10 cellular contexts compared by ENCODE assay signal in genomic region chr11:90476442-90477007, GRCh38.
DNase-seq lines count a peak whose midpoint lies in the region; ATAC-seq, FAIRE-seq and TF ChIP-seq lines count a peak whose summit lies in the region.
"Had no signal": no experiment of that assay in that cellular context is flagged by ENCODE, and none has a peak within 500 bp of the region (broad histone marks: within the 10 kb centered on the region; RNA-seq: fewer than 3 reads in every experiment).

No MANE protein-coding gene starts in this region.

- TF ChIP-seq CTCF in astrocyte of the cerebellum (IDR thresholded peaks at IDR 0.05; ENCODE audit: low read depth, low read length, missing control alignments) (peak; percentile 55), right lobe of liver (IDR thresholded peaks at IDR 0.05) (peak; percentile 58 to 66 (median 60))

- 20 to 21% methylated on average over 2 of the region's 2 CpGs for WGBS in GM23248 (ENCODE audit: low coverage in 1 of 2, low lambda C conversion rate in 2 of 2, missing lambda C conversion rate in 2 of 2), 2 experiments
- 42% methylated on average over 2 of the region's 2 CpGs for WGBS in right lobe of liver (ENCODE audit: insufficient coverage, low coverage, low lambda C conversion rate, missing lambda C conversion rate)

- H3F3A ChIP-seq in GM23248 (ENCODE audit: insufficient read depth): no peaks in the 10 kb centered on the region

- DNase-seq in NCI-H1092 treated with DMSO at 0.1 percent for 48 hours (lab: John Stamatoyannopoulos, UW) (peak; percentile 3), NCI-H1092 (lab: John Stamatoyannopoulos, UW) (no peak), GM23248 (peak; percentile 26), NCI-H226 (peak; percentile 34), astrocyte of the cerebellum (ENCODE audit: low read depth) (peak; percentile 47), right lobe of liver (peak in 2 of 3 donors; percentile 33 to 47), GM19238 (ENCODE audit: insufficient read length, low spot score) (no peak), urothelium cell line (ENCODE audit: low spot score) (no peak)

- H3K9me3 ChIP-seq in GM23248 (ENCODE audit: low read depth) (no peaks in the 10 kb centered on the region), right lobe of liver (no peaks in the 10 kb centered on the region)
- H3K9me3 ChIP-seq: mucosa of descending colon had no signal

- no peak for TF ChIP-seq POLR2A in right lobe of liver (IDR thresholded peaks at IDR 0.05)

- in situ Hi-C loops in GM23248 (cut with MboI): no loop called here
- in situ Hi-C loops in astrocyte of the cerebellum (cut with HindIII; ENCODE audit: low sequenced_read_pairs): no loop called here

- no peaks in the 10 kb centered on the region for H3K79me2 ChIP-seq in GM23248 (ENCODE audit: insufficient read depth)

- no peaks in the 10 kb centered on the region for H4K20me1 ChIP-seq in GM23248 (ENCODE audit: insufficient read depth)

- no peak overlapping the region for H3K9ac ChIP-seq in GM23248

- H3K4me3 ChIP-seq in GM23248 (no peak overlapping the region), astrocyte of the cerebellum (ENCODE audit: low read depth, low read length) (no peak overlapping the region), right lobe of liver (no peak overlapping the region)
- H3K4me3 ChIP-seq: mucosa of descending colon had no signal

- no peaks in the 10 kb centered on the region for H3K36me3 ChIP-seq in GM23248 (ENCODE audit: low read depth)
- H3K36me3 ChIP-seq in right lobe of liver: no peaks in the 10 kb centered on the region

- no peaks in the 10 kb centered on the region for H3K9me2 ChIP-seq in GM23248 (ENCODE audit: insufficient read depth)

- peak; percentile 42 to 93 (median 60) for ATAC-seq in right lobe of liver
- ATAC-seq: mucosa of descending colon had no signal

- H3K4me1 ChIP-seq in GM23248 (ENCODE audit: insufficient read depth) (no peaks in the 10 kb centered on the region), right lobe of liver (no peaks in the 10 kb centered on the region)

- no peak overlapping the region for H3K4me2 ChIP-seq in GM23248 (ENCODE audit: unreplicated experiment)

- H3K27me3 ChIP-seq in GM23248 (replicated peaks; ENCODE audit: insufficient read depth): no peaks in the 10 kb centered on the region
- H3K27me3 ChIP-seq in right lobe of liver: no peaks in the 10 kb centered on the region

- intact Hi-C loops in right lobe of liver (cut with DNase I): no loop called here

- FAIRE-seq in urothelium cell line (lab: Jason Lieb, UNC): no peak
- FAIRE-seq: A204.1 had no signal

- H2AFZ ChIP-seq in GM23248: no peak overlapping the region

- H3K27ac ChIP-seq in GM23248 (no peak overlapping the region), right lobe of liver (no peak overlapping the region)

Comparison
In these comparisons a context has a peak if more than half of its experiments do, and no peak if none do; other contexts are left out.
1. DNase-seq: peak in NCI-H1092 treated with DMSO at 0.1 percent for 48 hours (single experiment), GM23248 (single experiment), NCI-H226 (single experiment), astrocyte of the cerebellum (single experiment) and right lobe of liver (2 of 3); none in NCI-H1092 (single experiment), GM19238 (single experiment) and urothelium cell line (single experiment).